ENCODE assay signal across 8 cellular contexts in genomic region chr22:38504731-38505594, GRCh38. TPM values are rescaled to one million over a fixed set of nuclear protein-coding genes. Genes with fewer than 3 reads are reported as not detected.
DNase-seq lines count a peak whose midpoint lies in the region; ATAC-seq lines count a peak whose summit lies in the region.

No MANE protein-coding gene starts in this region.

- peak in 1 of 2 donors; percentile 23 for ATAC-seq in right cardiac atrium
- no peak for ATAC-seq in HG02973 (IDR thresholded peaks at IDR 0.05; ENCODE audit: unreplicated experiment)
- ATAC-seq in GM21447 (IDR thresholded peaks at IDR 0.05; ENCODE audit: unreplicated experiment): no peak

- H3K4me3 Mint-ChIP-seq in activated naive CD4-positive, alpha-beta T cell treated with anti-CD3 and anti-CD28 coated beads, Interleukin-2, amount 50 U/mL, for 24 hours: peak overlapping the region; percentile 94

- H3K36me3 Mint-ChIP-seq in activated naive CD4-positive, alpha-beta T cell treated with anti-CD3 and anti-CD28 coated beads, Interleukin-2, amount 50 U/mL, for 24 hours: peaks cover 19% of the 10 kb centered on the region

- 1% methylated on average over 40 of the region's 40 CpGs for WGBS in right cardiac atrium

- no peaks in the 10 kb centered on the region for H3K27me3 Mint-ChIP-seq in activated naive CD4-positive, alpha-beta T cell treated with anti-CD3 and anti-CD28 coated beads, Interleukin-2, amount 50 U/mL, for 24 hours

- H3K9me3 Mint-ChIP-seq in activated naive CD4-positive, alpha-beta T cell treated with anti-CD3 and anti-CD28 coated beads, Interleukin-2, amount 50 U/mL, for 24 hours: no peaks in the 10 kb centered on the region

- H3K4me3 ChIP-seq in right cardiac atrium (ENCODE audit: low read length): peak overlapping the region; percentile 96
- H3K4me3 ChIP-seq in skin epidermis: peak overlapping the region; percentile 68 to 97 (median 87)

- peak; percentile 41 for DNase-seq in NCI-H2029 (lab: John Stamatoyannopoulos, UW)
- no peak for DNase-seq in NCI-H2029 treated with DMSO at 0.1 percent for 48 hours (lab: John Stamatoyannopoulos, UW)
- peak; percentile 45 for DNase-seq in RPMI7951 (ENCODE audit: low read depth)
- peak; percentile 60 to 82 (median 80) for DNase-seq in right cardiac atrium

- intact Hi-C loops in right cardiac atrium (cut with DNase I): loop anchor here in 2 of 4 donors (5.0 to 10.0 kb wide), 2 partner anchors 67 to 100 kb away; partner anchors contain the start of gene DMC1 (in 1 of the 2)

- H3K27ac Mint-ChIP-seq in activated naive CD4-positive, alpha-beta T cell treated with anti-CD3 and anti-CD28 coated beads, Interleukin-2, amount 50 U/mL, for 24 hours: peak overlapping the region; percentile 98

- no peaks in the 10 kb centered on the region for H3K9me3 ChIP-seq in right cardiac atrium (ENCODE audit: control insufficient read depth, low read length)

- H3K27ac ChIP-seq in right cardiac atrium (ENCODE audit: low read length): peak overlapping the region; percentile 100
- peak overlapping the region; percentile 89 to 100 (median 100) for H3K27ac ChIP-seq in skin epidermis

- H3K4me1 ChIP-seq in right cardiac atrium (ENCODE audit: control insufficient read depth, insufficient read depth, low read length): peaks cover 3% of the 10 kb centered on the region

- no peaks in the 10 kb centered on the region for H3K27me3 ChIP-seq in right cardiac atrium (ENCODE audit: control insufficient read depth, insufficient read depth)

- H3K4me1 Mint-ChIP-seq in activated naive CD4-positive, alpha-beta T cell treated with anti-CD3 and anti-CD28 coated beads, Interleukin-2, amount 50 U/mL, for 24 hours: peaks cover 59% of the 10 kb centered on the region

RNA-seq across cellular contexts. Expression of gene DDX17, which starts 1.1 kb away (rescaled TPM):
- total RNA-seq in RPMI7951 (2014; rRNA removed; shearing (Covaris generic)): 354 and 483 TPM in 2 replicates
- 100 to 1,000 TPM; 216 to 253 (median 238) TPM for total RNA-seq in right cardiac atrium
- 134 TPM for polyA plus RNA-seq in right cardiac atrium

RNA-seq across cellular contexts. Expression of gene KDELR3, which starts 37.1 kb away (rescaled TPM):
- total RNA-seq in RPMI7951 (2014; rRNA removed; shearing (Covaris generic)): 75.3 and 82.1 TPM in 2 replicates
- 1 to 10 TPM; 5.0 to 8.3 (median 7.4) TPM for total RNA-seq in right cardiac atrium
- polyA plus RNA-seq in right cardiac atrium: 7.9 TPM

RNA-seq across cellular contexts. Expression of gene KCNJ4, which starts 50.0 kb away (rescaled TPM):
- under 0.01 TPM in 1 of 2 replicates, not detected in the other for total RNA-seq in RPMI7951 (2014; rRNA removed; shearing (Covaris generic))
- 10 to 100 TPM; 15.7 to 40.5 (median 31.3) TPM for total RNA-seq in right cardiac atrium
- polyA plus RNA-seq in right cardiac atrium: 40.4 TPM

Comparison
In these comparisons a context has a peak if more than half of its experiments do, and no peak if none do; other contexts are left out.
1. RNA of gene KCNJ4, which starts 50.0 kb away (total RNA-seq): 15.7 to 40.5 TPM in right cardiac atrium; under 0.01 TPM in RPMI7951; every median in the first group is over 10 times any median in the second.